29 cellular contexts compared by ENCODE assay signal in genomic region chr12:39341761-39342160, GRCh38.
"Had no signal": no experiment of that assay in that cellular context is flagged by ENCODE, and none has a peak within 500 bp of the region (broad histone marks: within the 10 kb centered on the region; RNA-seq: fewer than 3 reads in every experiment).

No MANE protein-coding gene starts in this region.

- H3K36me3 ChIP-seq: brain microvascular endothelial cell had no signal

- DNase-seq: activated CD4-positive, alpha-beta T cell treated with anti-CD3 and anti-CD28 coated beads for 36 hours; activated CD4-positive, alpha-beta T cell treated with anti-CD3 and anti-CD28 coated beads, Interleukin-2, amount 10 ng/mL, durations not matched to agents 24 days and 14 days; activated CD4-positive, CD25-positive, alpha-beta regulatory T cell; activated CD4-positive, CD25-positive, alpha-beta regulatory T cell treated with anti-CD3 and anti-CD28 coated beads, Interleukin-2, amount 50 U/mL, for 72 hours; activated CD8-positive, alpha-beta memory T cell treated with anti-CD3 and anti-CD28 coated beads for 24 hours; activated CD8-positive, alpha-beta T cell treated with anti-CD3 and anti-CD28 coated beads for 36 hours; activated effector memory CD4-positive, alpha-beta T cell treated with Interleukin-2 at 50 U/mL for 16 hours; activated gamma-delta T cell treated with Interleukin-2 at 50 U/mL for 16 hours; activated naive CD4-positive, alpha-beta T cell treated with anti-CD3 and anti-CD28 coated beads, Interleukin-2, amount 10 ng/mL, durations not matched to agents 7 days and 5 days; activated naive CD8-positive, alpha-beta T cell treated with anti-CD3 and anti-CD28 coated beads, Interleukin-2, amount 10 ng/mL, durations not matched to agents 7 days and 5 days; activated T-cell treated with anti-CD3 and anti-CD28 coated beads, Interleukin-2, amount 50 U/mL, for 4 hours; amniotic stem cell; anterior cingulate cortex; brain microvascular endothelial cell; dorsolateral prefrontal cortex; effector memory CD4-positive, alpha-beta T cell; endodermal cell; foreskin keratinocyte; gastrocnemius medialis; glutamatergic neuron; heart left ventricle; T-helper 2 cell had no signal

- H3K4me1 ChIP-seq: gastrocnemius medialis, heart left ventricle had no signal

- ATAC-seq: esophagus mucosa, foreskin keratinocyte, gastrocnemius medialis, heart left ventricle had no signal

- FAIRE-seq: astrocyte, bronchial epithelial cell had no signal

- H3K9me3 Mint-ChIP-seq: activated CD4-positive, alpha-beta T cell treated with anti-CD3 and anti-CD28 coated beads, Interleukin-2, amount 10 ng/mL, durations not matched to agents 24 days and 14 days; activated CD8-positive, alpha-beta T cell treated with anti-CD3 and anti-CD28 coated beads for 36 hours; activated naive CD4-positive, alpha-beta T cell treated with anti-CD3 and anti-CD28 coated beads, Interleukin-2, amount 10 ng/mL, durations not matched to agents 7 days and 5 days; activated naive CD8-positive, alpha-beta T cell treated with anti-CD3 and anti-CD28 coated beads, Interleukin-2, amount 10 ng/mL, durations not matched to agents 7 days and 5 days; activated T-cell treated with anti-CD3 and anti-CD28 coated beads, Interleukin-2, amount 50 U/mL, for 4 hours; activated T-helper 1 cell treated with anti-CD3 and anti-CD28 coated beads, Interleukin-12 subunit alpha, Interleukin-12 subunit beta, Interleukin-2, Interleukin-4 antibody, amounts not matched to agents 30 ng/mL and 10 ng/mL and 1 ng/mL, durations not matched to agents 14 hours and 24 hours and 36 hours; central memory CD8-positive, alpha-beta T cell; dendritic cell treated with granulocyte-macrophage colony-stimulating factor and Interleukin-4, amounts not matched to agents 40 ng/mL and 50 ng/mL, for 4 days; endodermal cell had no signal

- H3K4me1 Mint-ChIP-seq: activated naive CD4-positive, alpha-beta T cell treated with anti-CD3 and anti-CD28 coated beads, Interleukin-2, amount 10 ng/mL, durations not matched to agents 7 days and 5 days; activated naive CD8-positive, alpha-beta T cell treated with anti-CD3 and anti-CD28 coated beads, Interleukin-2, amount 10 ng/mL, durations not matched to agents 7 days and 5 days; central memory CD8-positive, alpha-beta T cell had no signal

- H3K27ac ChIP-seq: brain microvascular endothelial cell, coronary artery, foreskin keratinocyte, gastrocnemius medialis, heart left ventricle had no signal

- H3K27me3 ChIP-seq: brain microvascular endothelial cell, dorsolateral prefrontal cortex, foreskin keratinocyte, gastrocnemius medialis, heart left ventricle had no signal

- H3K27ac Mint-ChIP-seq: activated CD4-positive, alpha-beta T cell treated with anti-CD3 and anti-CD28 coated beads for 36 hours; activated CD4-positive, alpha-beta T cell treated with anti-CD3 and anti-CD28 coated beads, Interleukin-2, amount 10 ng/mL, durations not matched to agents 24 days and 14 days; activated CD8-positive, alpha-beta T cell treated with anti-CD3 and anti-CD28 coated beads for 36 hours; activated naive CD4-positive, alpha-beta T cell treated with anti-CD3 and anti-CD28 coated beads, Interleukin-2, amount 10 ng/mL, durations not matched to agents 7 days and 5 days; activated naive CD8-positive, alpha-beta T cell treated with anti-CD3 and anti-CD28 coated beads, Interleukin-2, amount 10 ng/mL, durations not matched to agents 7 days and 5 days; activated T-helper 1 cell treated with anti-CD3 and anti-CD28 coated beads, Interleukin-12 subunit alpha, Interleukin-12 subunit beta, Interleukin-2, Interleukin-4 antibody, amounts not matched to agents 30 ng/mL and 10 ng/mL and 1 ng/mL, durations not matched to agents 14 hours and 24 hours and 36 hours; dendritic cell treated with granulocyte-macrophage colony-stimulating factor and Interleukin-4, amounts not matched to agents 40 ng/mL and 50 ng/mL, for 4 days; endodermal cell had no signal

- H3K9me3 ChIP-seq: gastrocnemius medialis, heart left ventricle had no signal

- H3K4me3 ChIP-seq: coronary artery, dorsolateral prefrontal cortex, gastrocnemius medialis, heart left ventricle had no signal

- H3K27me3 Mint-ChIP-seq: activated CD4-positive, alpha-beta T cell treated with anti-CD3 and anti-CD28 coated beads for 36 hours; activated CD4-positive, alpha-beta T cell treated with anti-CD3 and anti-CD28 coated beads, Interleukin-2, amount 10 ng/mL, durations not matched to agents 24 days and 14 days; activated CD8-positive, alpha-beta T cell treated with anti-CD3 and anti-CD28 coated beads for 36 hours; activated naive CD4-positive, alpha-beta T cell treated with anti-CD3 and anti-CD28 coated beads, Interleukin-2, amount 10 ng/mL, durations not matched to agents 7 days and 5 days; activated naive CD8-positive, alpha-beta T cell treated with anti-CD3 and anti-CD28 coated beads, Interleukin-2, amount 10 ng/mL, durations not matched to agents 7 days and 5 days; central memory CD8-positive, alpha-beta T cell; dendritic cell treated with granulocyte-macrophage colony-stimulating factor and Interleukin-4, amounts not matched to agents 40 ng/mL and 50 ng/mL, for 4 days had no signal

- H3K4me3 Mint-ChIP-seq: activated CD4-positive, alpha-beta T cell treated with anti-CD3 and anti-CD28 coated beads for 36 hours; activated CD4-positive, alpha-beta T cell treated with anti-CD3 and anti-CD28 coated beads, Interleukin-2, amount 10 ng/mL, durations not matched to agents 24 days and 14 days; activated CD8-positive, alpha-beta T cell treated with anti-CD3 and anti-CD28 coated beads for 36 hours; activated naive CD4-positive, alpha-beta T cell treated with anti-CD3 and anti-CD28 coated beads, Interleukin-2, amount 10 ng/mL, durations not matched to agents 7 days and 5 days; activated naive CD8-positive, alpha-beta T cell treated with anti-CD3 and anti-CD28 coated beads, Interleukin-2, amount 10 ng/mL, durations not matched to agents 7 days and 5 days; activated T-cell treated with anti-CD3 and anti-CD28 coated beads, Interleukin-2, amount 50 U/mL, for 4 hours; activated T-helper 1 cell treated with anti-CD3 and anti-CD28 coated beads, Interleukin-12 subunit alpha, Interleukin-12 subunit beta, Interleukin-2, Interleukin-4 antibody, amounts not matched to agents 30 ng/mL and 10 ng/mL and 1 ng/mL, durations not matched to agents 14 hours and 24 hours and 36 hours; central memory CD8-positive, alpha-beta T cell; dendritic cell treated with granulocyte-macrophage colony-stimulating factor and Interleukin-4, amounts not matched to agents 40 ng/mL and 50 ng/mL, for 4 days; endodermal cell had no signal
